ENCODE assay signal across 1 cellular context in genomic region chr16:58638148-58639036, GRCh38.
TF ChIP-seq lines count a peak whose summit lies in the region.

No MANE protein-coding gene starts in this region.

TF ChIP-seq in GM23338, 12 proteins besides CTCF, POLR2A, EP300 and RAD21 (continued from another document):
- TF ChIP-seq JUNB (IDR thresholded peaks at IDR 0.05; ENCODE audit: unreplicated experiment) (no peak), ZNF114 (CRISPR knock-in tag; IDR thresholded peaks at IDR 0.05) (no peak)
